In genomic region chr11:72705442-72706365, GRCh38 we compare ENCODE assay signal across 1 cellular context.
TF ChIP-seq lines count a peak whose summit lies in the region.

No MANE protein-coding gene starts in this region.

TF ChIP-seq in GM23338, 12 proteins besides CTCF, POLR2A, EP300 and RAD21 (continued from another document):
- TF ChIP-seq ZNF114 (CRISPR knock-in tag; IDR thresholded peaks at IDR 0.05) (0 out of 2 replicates have a peak, but pooled peaks have one; percentile 58), ZNF462 (CRISPR knock-in tag; IDR thresholded peaks at IDR 0.05) (0 out of 2 replicates have a peak, but pooled peaks have one; percentile 26)
TF ChIP-seq in GM23338: peak in this region for 2.
